Comparison of ENCODE assay signal across 8 cellular contexts in genomic region chr7:149662591-149663095, GRCh38.
A peak's percentile ranks its signal among the peaks of the same experiment; 100 is the strongest.
DNase-seq lines count a peak whose midpoint lies in the region; ATAC-seq, FAIRE-seq and TF ChIP-seq lines count a peak whose summit lies in the region.

No MANE protein-coding gene starts in this region.

- ATAC-seq in GM18861 (IDR thresholded peaks at IDR 0.05; ENCODE audit: unreplicated experiment) = peak; percentile 90
- peak; percentile 95 for ATAC-seq in HG03159 (IDR thresholded peaks at IDR 0.05; ENCODE audit: unreplicated experiment)
- peak; percentile 96 to 99 (median 98) for ATAC-seq in psoas muscle

- H3K36me3 ChIP-seq in psoas muscle (ENCODE audit: insufficient read depth in 1 of 2, low read depth in 1 of 2) = no peaks in the 10 kb centered on the region

- no peak overlapping the region for H3K4me3 ChIP-seq in psoas muscle

- peak overlapping the region; percentile 39 for H3K27ac ChIP-seq in psoas muscle

- WGBS in psoas muscle, 3 donors = 14 to 26% (median 19%) methylated on average over 5 of the region's 5 CpGs

- peak; percentile 66 for TF ChIP-seq CTCF in psoas muscle (IDR thresholded peaks at IDR 0.05)

- intact Hi-C loops in psoas muscle (cut with DNase I) = loop anchor here (2.0 to 5.0 kb wide), 2 partner anchors 80 kb away; no protein-coding TSS in a partner anchor

- no peaks in the 10 kb centered on the region for H3K27me3 ChIP-seq in psoas muscle (ENCODE audit: insufficient read depth in 3 of 3, low read length in 2 of 3)

- DNase-seq in AML-193 (lab: John Stamatoyannopoulos, UW) = peak; percentile 72 to 79
- DNase-seq in RCC 7860 (ENCODE audit: low spot score) = peak; percentile 44
- DNase-seq in activated T-helper 1 cell treated with anti-CD3 and anti-CD28 coated beads, Interleukin-2, amount 50 U/mL, for 16 hours (ENCODE audit: low read depth in 1 of 2, low spot score in 1 of 2) = peak; percentile 26 to 39
- DNase-seq in glomerular endothelial cell (ENCODE audit: extremely low read depth, low read depth, low spot score) = peak; percentile 22
- peak; percentile 71 to 90 for DNase-seq in psoas muscle
- DNase-seq in NCI-H1436 treated with DMSO at 0.1 percent for 48 hours (lab: John Stamatoyannopoulos, UW) = no peak

- no peak for FAIRE-seq in RCC 7860 (lab: Jason Lieb, UNC)

- H3K9me3 ChIP-seq in psoas muscle = no peaks in the 10 kb centered on the region

- peaks cover 9% of the 10 kb centered on the region for H3K4me1 ChIP-seq in psoas muscle
